ENCODE assay signal across 8 cellular contexts in the genomic region with DNA sequence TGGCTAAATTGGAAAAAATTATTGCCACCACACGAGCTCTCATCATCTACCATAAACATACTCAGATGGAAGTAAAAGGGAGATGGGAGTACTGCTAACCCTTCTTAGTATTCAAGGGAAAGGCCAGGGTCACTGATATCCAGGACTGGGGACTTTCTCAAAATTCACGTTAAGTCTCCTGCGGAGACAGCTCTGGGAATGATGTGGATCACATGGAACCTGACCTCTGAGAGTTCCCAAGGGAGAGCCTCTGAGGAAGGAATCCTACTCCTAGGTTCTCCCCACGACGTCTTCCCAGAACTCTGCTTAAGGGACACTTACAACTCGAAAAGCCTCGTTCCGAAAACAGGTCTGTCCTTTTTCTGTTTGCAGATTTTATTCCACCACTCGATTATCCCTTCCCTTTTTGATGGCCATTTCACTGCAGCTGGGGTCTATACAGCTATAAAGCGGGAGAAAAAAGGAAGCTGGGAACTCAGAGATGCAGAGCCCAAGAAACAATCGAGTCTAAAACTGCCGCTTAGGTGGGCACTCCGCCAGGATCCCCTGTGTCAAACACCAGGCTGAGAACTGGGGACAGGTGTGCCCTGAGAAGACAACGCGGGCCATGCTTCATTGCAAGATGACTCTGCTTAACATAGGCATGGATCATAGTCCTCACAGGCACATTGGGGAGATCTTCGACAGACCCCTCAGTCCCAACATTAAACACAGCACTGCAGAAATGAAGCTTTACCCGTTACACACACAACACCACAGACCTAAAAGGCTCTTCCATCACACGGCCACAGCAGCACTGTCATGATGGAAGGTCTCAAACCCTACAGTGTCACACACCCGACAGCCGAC. TPM values are rescaled to one million over a fixed set of nuclear protein-coding genes. Genes with fewer than 3 reads are reported as not detected.
A peak's percentile ranks its signal among the peaks of the same experiment; 100 is the strongest.
DNase-seq lines count a peak whose midpoint lies in the region; ATAC-seq and TF ChIP-seq lines count a peak whose summit lies in the region.

No MANE protein-coding gene starts in this region.

- peak; percentile 12 for ATAC-seq in GM21360 (IDR thresholded peaks at IDR 0.05; ENCODE audit: unreplicated experiment)

- H3K4me1 ChIP-seq in ectodermal cell (ENCODE audit: control insufficient read depth, insufficient read depth, low read length) (peaks cover 4% of the 10 kb centered on the region), mononuclear cell (ENCODE audit: insufficient read depth, low read length) (peaks cover 22% of the 10 kb centered on the region), uterus (no peaks in the 10 kb centered on the region)

- H3K36me3 ChIP-seq in ectodermal cell (ENCODE audit: control insufficient read depth, insufficient read depth, low read length) (peaks cover 27% of the 10 kb centered on the region), uterus (no peaks in the 10 kb centered on the region)

- DNase-seq in AG08396 (ENCODE audit: low spot score) (peak; percentile 22), OCI-M2 (lab: John Stamatoyannopoulos, UW; ENCODE audit: unreplicated experiment) (peak; percentile 96), uterus (peak in 1 of 2 donors; percentile 17), ACHN (no peak)
- DNase-seq in stimulated activated naive CD4-positive, alpha-beta T cell (lab: John Stamatoyannopoulos, UW) = no peak

- H3K9me3 ChIP-seq in ectodermal cell (ENCODE audit: control insufficient read depth, low read length) (peaks cover 8% of the 10 kb centered on the region), mononuclear cell (ENCODE audit: low read depth, low read length) (peaks cover under 1% of the 10 kb centered on the region), uterus (no peaks in the 10 kb centered on the region)

- H3K27ac ChIP-seq in ectodermal cell (ENCODE audit: insufficient read depth, low read depth, low read length, poor library complexity, severe bottlenecking) (no peak overlapping the region), uterus (peak overlapping the region; percentile 56 to 71)

- no peaks in the 10 kb centered on the region for H3K27me3 ChIP-seq in ectodermal cell (ENCODE audit: control insufficient read depth, insufficient read depth, low read length, poor library complexity, severe bottlenecking)
- no peaks in the 10 kb centered on the region for H3K27me3 ChIP-seq in mononuclear cell (ENCODE audit: insufficient read depth, low read length)
- H3K27me3 ChIP-seq in uterus = no peaks in the 10 kb centered on the region

- in situ Hi-C loops in ACHN (cut with HindIII; ENCODE audit: low pct_ligation_motif_present, low pct_unique_long_range_greater_than_20kb, low sequenced_read_pairs) = no loop called here

- no peak for TF ChIP-seq POLR2A in uterus (IDR thresholded peaks at IDR 0.05)

- intact Hi-C loops in uterus (cut with DNase I; ENCODE audit: low total_unique reads) = no loop called here

- 40 to 41% methylated on average over 19 to 20 of the region's 20 CpGs for WGBS in ectodermal cell, 2 experiments

- no peak for TF ChIP-seq CTCF in uterus (IDR thresholded peaks at IDR 0.05)

- peak overlapping the region; percentile 84 for H3K4me3 ChIP-seq in ectodermal cell (ENCODE audit: insufficient read depth, low read depth, low read length)
- H3K4me3 ChIP-seq in mononuclear cell (ENCODE audit: low read length) = peak overlapping the region; percentile 67
- peak overlapping the region; percentile 65 to 73 for H3K4me3 ChIP-seq in uterus

RNA-seq across cellular contexts. Expression of a gene that starts 0.8 kb away (rescaled TPM):
- polyA plus RNA-seq in ectodermal cell (2013, experiment 1 of 4) = 16.0 TPM
- 20.6 TPM for polyA plus RNA-seq in ectodermal cell (2013, experiment 2 of 4)
- 15.6 TPM for polyA plus RNA-seq in ectodermal cell (2013, experiment 3 of 4)
- 18.1 TPM for polyA plus RNA-seq in ectodermal cell (2013, experiment 4 of 4)
- total RNA-seq in mononuclear cell (15.0 TPM), uterus (10 to 100 TPM in 3 of 4 donors, 1 to 10 TPM in 1; 6.5 to 27.9 (median 13.7) TPM)

RNA-seq across cellular contexts. Expression of a gene that starts 20.0 kb away (rescaled TPM):
- polyA plus RNA-seq in ectodermal cell (2013, experiment 1 of 4) = 9.9 TPM
- polyA plus RNA-seq in ectodermal cell (2013, experiment 2 of 4) = 11.8 TPM
- 7.5 TPM for polyA plus RNA-seq in ectodermal cell (2013, experiment 3 of 4)
- polyA plus RNA-seq in ectodermal cell (2013, experiment 4 of 4) = 9.6 TPM
- total RNA-seq in mononuclear cell (14.5 TPM), uterus (10 to 100 TPM in 3 of 4 donors, 1 to 10 TPM in 1; 5.1 to 46.5 (median 20.7) TPM)

Comparison
In these comparisons a context has a peak if more than half of its experiments do, and no peak if none do; other contexts are left out.
1. DNase-seq: peak in AG08396 (single experiment) and OCI-M2 (single experiment); none in stimulated activated naive CD4-positive, alpha-beta T cell (0 of 6) and ACHN (single experiment).
2. Peak in every context shown above with its lines, with median percentiles within 50 percentile points of each other: H3K4me3 ChIP-seq.